In genomic region chr6:27250955-27251671, GRCh38 we compare ENCODE assay signal across 8 cellular contexts. TPM values are rescaled to one million over a fixed set of nuclear protein-coding genes. Genes with fewer than 3 reads are reported as not detected.
A peak's percentile ranks its signal among the peaks of the same experiment; 100 is the strongest.
DNase-seq lines count a peak whose midpoint lies in the region; ATAC-seq and TF ChIP-seq lines count a peak whose summit lies in the region.

No MANE protein-coding gene starts in this region.

- H3K4ac ChIP-seq in IMR-90 (ENCODE audit: low read depth, low read length): no peak overlapping the region

- no peak overlapping the region for H2AK5ac ChIP-seq in IMR-90 (ENCODE audit: low read depth, low read length)

- peak overlapping the region; percentile 86 for H3K4me2 ChIP-seq in IMR-90 (ENCODE audit: low read depth, low read length)

- H3K27ac ChIP-seq in IMR-90 (ENCODE audit: insufficient read depth, low read length) (no peak overlapping the region), iPS-18a (ENCODE audit: low read length) (peak overlapping the region; percentile 10)

- peak overlapping the region; percentile 55 for H3K4me3 ChIP-seq in IMR-90 (ENCODE audit: insufficient read depth, low read depth, low read length)
- H3K4me3 ChIP-seq in adipocyte (ENCODE audit: low read length): peak overlapping the region; percentile 62
- peak overlapping the region; percentile 84 for H3K4me3 ChIP-seq in iPS-18a (ENCODE audit: low read length)

- in situ Hi-C loops in IMR-90 (cut with MboI; ENCODE audit: low sequenced_read_pairs): no loop called here
- in situ Hi-C loops in SK-MEL-5 (cut with HindIII; ENCODE audit: low pct_unique_long_range_greater_than_20kb, low sequenced_read_pairs): no loop called here

- no peaks in the 10 kb centered on the region for H3K9me1 ChIP-seq in IMR-90 (ENCODE audit: insufficient read depth, low read length)

- H2BK20ac ChIP-seq in IMR-90 (ENCODE audit: low read depth, low read length): no peak overlapping the region

- no peak overlapping the region for H4K5ac ChIP-seq in IMR-90 (ENCODE audit: low read depth, low read length)

- H3K56ac ChIP-seq in IMR-90 (ENCODE audit: extremely low read depth, insufficient read depth, low read length): no peak overlapping the region

- intact Hi-C loops in IMR-90 (cut with micrococcal nuclease): no loop called here

- TF ChIP-seq CTCF in IMR-90 (conservative IDR thresholded peaks at IDR 0.05; ENCODE audit: low read depth, low read length): no peak

- H3K79me1 ChIP-seq in IMR-90 (ENCODE audit: low read depth in 1 of 2, low read length in 2 of 2): no peaks in the 10 kb centered on the region

- no peaks in the 10 kb centered on the region for H3K36me3 ChIP-seq in IMR-90 (ENCODE audit: control insufficient read depth, insufficient read depth, low read length)
- H3K36me3 ChIP-seq in adipocyte (ENCODE audit: control insufficient read depth, insufficient read depth, low read length, severe bottlenecking): no peaks in the 10 kb centered on the region
- H3K36me3 ChIP-seq in iPS-18a (ENCODE audit: control insufficient read depth, low read depth, low read length): no peaks in the 10 kb centered on the region

- WGBS in IMR-90 (ENCODE audit: extremely low coverage in 2 of 2, insufficient read length in 1 of 2), 2 experiments: 0% methylated on average over 10 of the region's 48 CpGs; no CpG with 5 or more reads in 1 of the 2 experiments

- dilution Hi-C loops in IMR-90 (cut with HindIII; ENCODE audit: low sequenced_read_pairs, unreplicated experiment): no loop called here

- peaks cover 2% of the 10 kb centered on the region; the same call in 1 of the 2 replicates for H3K4me1 ChIP-seq in IMR-90 (ENCODE audit: control insufficient read depth, insufficient read depth, low read length)
- peaks cover 3% of the 10 kb centered on the region for H3K4me1 ChIP-seq in adipocyte (ENCODE audit: control insufficient read depth, insufficient read depth, low read length)
- peaks cover 3% of the 10 kb centered on the region for H3K4me1 ChIP-seq in iPS-18a (ENCODE audit: control insufficient read depth, low read depth, low read length)

- H2BK120ac ChIP-seq in IMR-90 (ENCODE audit: low read depth, low read length): no peak overlapping the region

- no peak overlapping the region for H3K18ac ChIP-seq in IMR-90 (ENCODE audit: low read depth, low read length)

- H3K9me3 ChIP-seq in IMR-90 (ENCODE audit: control insufficient read depth, insufficient read depth, low read length) (peaks cover 1% of the 10 kb centered on the region; the same call in 1 of the 2 replicates), adipocyte (ENCODE audit: control insufficient read depth, low read length) (no peaks in the 10 kb centered on the region), iPS-18a (ENCODE audit: control insufficient read depth, low read depth, low read length) (no peaks in the 10 kb centered on the region)

- H3K9ac ChIP-seq in IMR-90 (ENCODE audit: low read depth, low read length) (no peak overlapping the region), adipocyte (ENCODE audit: low read length) (no peak overlapping the region), iPS-18a (ENCODE audit: low read length) (peak overlapping the region; percentile 64)

- peak; percentile 70 for ATAC-seq in GM21576 (IDR thresholded peaks at IDR 0.05; ENCODE audit: unreplicated experiment)
- peak; percentile 84 for ATAC-seq in IMR-90 (ENCODE audit: low read depth)

- TF ChIP-seq POLR2A in IMR-90 (IDR thresholded peaks at IDR 0.05; ENCODE audit: low read depth, low read length): no peak

- no peak for TF ChIP-seq RAD21 in IMR-90 (IDR thresholded peaks at IDR 0.05; ENCODE audit: low read length)

- H2AK9ac ChIP-seq in IMR-90 (replicated peaks; ENCODE audit: low read depth, low read length, poor library complexity): no peak overlapping the region

- POLR2A ChIA-PET in IMR-90 (lab: Charles Lee; ENCODE audit: unreplicated experiment): no interaction called here

- no TSS peak for BruUV-seq in IMR-90 (replicated peaks; lab: Mats Ljungman, UMichigan)

- no peak overlapping the region for H2BK5ac ChIP-seq in IMR-90 (ENCODE audit: low read depth, low read length, poor library complexity, severe bottlenecking)

- H4K91ac ChIP-seq in IMR-90 (ENCODE audit: insufficient read depth, low read depth, low read length): no peak overlapping the region

- DNase-seq in DMS153 treated with DMSO at 0.1 percent for 48 hours (lab: John Stamatoyannopoulos, UW; ENCODE audit: unreplicated experiment) (peak; percentile 91), IMR-90 (no peak), SK-MEL-5 (ENCODE audit: low read depth, low spot score) (peak; percentile 95), adipocyte (ENCODE audit: low read depth) (peak; percentile 13), NOMO-1 (lab: John Stamatoyannopoulos, UW; ENCODE audit: unreplicated experiment in 2 of 2) (no peak)
- DNase-seq in stimulated activated CD4-positive, alpha-beta T cell treated with anti-CD3 and anti-CD28 coated beads, Interleukin-12 subunit alpha, Interleukin-12 subunit beta, amount 100 ng/mL, for 48 hours (ENCODE audit: low read depth in 2 of 3, low spot score in 1 of 3): peak; percentile 53 to 63 (median 55)

- H3K14ac ChIP-seq in IMR-90 (replicated peaks; ENCODE audit: low read depth, low read length): no peak overlapping the region

- no peak overlapping the region for H3K23ac ChIP-seq in IMR-90 (ENCODE audit: low read depth, low read length)

- no peak overlapping the region for H4K8ac ChIP-seq in IMR-90 (ENCODE audit: low read depth in 2 of 2, low read length in 2 of 2)

- no peaks in the 10 kb centered on the region for H4K20me1 ChIP-seq in IMR-90 (ENCODE audit: insufficient read depth, low read length)

- peak overlapping the region; percentile 90 for H2AFZ ChIP-seq in IMR-90 (replicated peaks; ENCODE audit: low read length, poor library complexity)

- H3K27me3 ChIP-seq in IMR-90 (ENCODE audit: control insufficient read depth, insufficient read depth, low read length) (peaks cover 52% of the 10 kb centered on the region), adipocyte (replicated peaks; ENCODE audit: control insufficient read depth, insufficient read depth, low read length) (peaks cover 74% of the 10 kb centered on the region), iPS-18a (ENCODE audit: control insufficient read depth, insufficient read depth, low read length) (peaks cover 12% of the 10 kb centered on the region)

- H2BK15ac ChIP-seq in IMR-90 (ENCODE audit: low read depth, low read length): no peak overlapping the region

- CTCF ChIA-PET in IMR-90 (lab: Yijun Ruan, JAX): interaction anchor here (0.6 kb wide), 1 partner anchor 253 kb away, joined by 4 read pairs; no protein-coding TSS in a partner anchor

TF ChIP-seq in IMR-90, 13 proteins besides CTCF, POLR2A, EP300 and RAD21:
- TF ChIP-seq FOS (IDR thresholded peaks at IDR 0.05; ENCODE audit: low read depth, low read length) (no peak), MXI1 (IDR thresholded peaks at IDR 0.05; ENCODE audit: borderline replicate concordance, low read depth, low read length) (no peak), MAZ (IDR thresholded peaks at IDR 0.05; ENCODE audit: borderline replicate concordance, low read depth, low read length) (no peak), RFX5 (IDR thresholded peaks at IDR 0.05; ENCODE audit: low read depth, low read length) (no peak), CHD1 (IDR thresholded peaks at IDR 0.05; ENCODE audit: low read depth, low read length) (no peak)

RNA-seq across cellular contexts. Expression of gene PRSS16, which starts 3.6 kb away (rescaled TPM):
- not detected in 2 replicates for total RNA-seq in IMR-90 (2012; rRNA removed)
- 0.14 and 0.39 TPM in 2 replicates for polyA plus RNA-seq in IMR-90 (2012; rRNA removed)
- 0.22 TPM in 2 replicates for polyA plus RNA-seq in IMR-90 (2012; cell fraction: cytosol; rRNA removed)
- polyA plus RNA-seq in IMR-90 (2012; cell fraction: nucleus; rRNA removed; ENCODE audit: low replicate concordance): 0.82 and 1.1 TPM in 2 replicates
- 4.9 and 5.2 TPM in 2 replicates for total RNA-seq in SK-MEL-5 (2014; rRNA removed; shearing (Covaris generic))
- polyA plus RNA-seq in SK-MEL-5 (2015; cell fraction: cytosol; rRNA removed): 8.9 and 14.3 TPM in 2 replicates
- polyA plus RNA-seq in SK-MEL-5 (2015; cell fraction: nucleus; rRNA removed): 14.2 and 30.3 TPM in 2 replicates

Comparison
In these comparisons a context has a peak if more than half of its experiments do, and no peak if none do; other contexts are left out.
1. DNase-seq: peak in DMS153 treated with DMSO at 0.1 percent for 48 hours (single experiment), SK-MEL-5 (single experiment), adipocyte (single experiment) and stimulated activated CD4-positive, alpha-beta T cell treated with anti-CD3 and anti-CD28 coated beads, Interleukin-12 subunit alpha, Interleukin-12 subunit beta, amount 100 ng/mL, for 48 hours (3 of 3); none in IMR-90 (single experiment) and NOMO-1 (0 of 2).
2. Peak in every context shown above with its lines, with median percentiles within 50 percentile points of each other: H3K4me3 ChIP-seq.